ENCODE assay signal across 20 cellular contexts in genomic region chr9:133693703-133694529, GRCh38. TPM values are rescaled to one million over a fixed set of nuclear protein-coding genes. Genes with fewer than 3 reads are reported as not detected.
DNase-seq lines count a peak whose midpoint lies in the region; ATAC-seq and TF ChIP-seq lines count a peak whose summit lies in the region.
"Had no signal": no experiment of that assay in that cellular context is flagged by ENCODE, and none has a peak within 500 bp of the region (broad histone marks: within the 10 kb centered on the region; RNA-seq: fewer than 3 reads in every experiment).

No MANE protein-coding gene starts in this region.

- H2BK5ac ChIP-seq in neuronal stem cell (ENCODE audit: low read length), result peak overlapping the region; percentile 63

- no peak overlapping the region for H4K8ac ChIP-seq in neuronal stem cell (ENCODE audit: low read depth, low read length)

- peak overlapping the region; percentile 5 for H4K91ac ChIP-seq in neuronal stem cell (ENCODE audit: low read depth, low read length, poor library complexity)

- H3K4me1 ChIP-seq in neuronal stem cell (ENCODE audit: control insufficient read depth in 2 of 2, insufficient read depth in 1 of 2, low read depth in 1 of 2, low read length in 2 of 2), result peaks cover 5 to 13% of the 10 kb centered on the region in 2 donors
- H3K4me1 ChIP-seq in naive thymus-derived CD4-positive, alpha-beta T cell (ENCODE audit: control insufficient read depth in 2 of 2, insufficient read depth in 2 of 2, low read length in 2 of 2), result peaks cover 3 to 18% of the 10 kb centered on the region in 2 donors

- H3K4me1 Mint-ChIP-seq in activated naive CD4-positive, alpha-beta T cell treated with anti-CD3 and anti-CD28 coated beads, Interleukin-2, amount 10 ng/mL, durations not matched to agents 7 days and 5 days, result peaks cover 15% of the 10 kb centered on the region
- H3K4me1 Mint-ChIP-seq in activated naive CD4-positive, alpha-beta T cell treated with anti-CD3 and anti-CD28 coated beads for 36 hours (ENCODE audit: low read depth), result peaks cover 25% of the 10 kb centered on the region
- peaks cover 48% of the 10 kb centered on the region for H3K4me1 Mint-ChIP-seq in glutamatergic neuron (ENCODE audit: low read depth, unreplicated experiment)
- H3K4me1 Mint-ChIP-seq in naive thymus-derived CD4-positive, alpha-beta T cell, result peaks cover 10 to 40% (median 26%) of the 10 kb centered on the region in 7 donors
- H3K4me1 Mint-ChIP-seq in T-helper 2 cell treated with Interferon-gamma antibody and Interleukin-4, amounts not matched to agents 5 μg/mL and 100 μg/mL, for 36 hours (ENCODE audit: low read depth), result peaks cover 14% of the 10 kb centered on the region

- H3K18ac ChIP-seq in neuronal stem cell (ENCODE audit: low read length), result peak overlapping the region; percentile 32

- no peak overlapping the region for H2BK15ac ChIP-seq in neuronal stem cell (ENCODE audit: low read length)

- ATAC-seq in naive thymus-derived CD4-positive, alpha-beta T cell, result no peak
- ATAC-seq: Panc1 had no signal

- peak overlapping the region; percentile 51 for H3K27ac Mint-ChIP-seq in activated naive CD4-positive, alpha-beta T cell treated with anti-CD3 and anti-CD28 coated beads, Interleukin-2, amount 10 ng/mL, durations not matched to agents 7 days and 5 days
- no peak overlapping the region for H3K27ac Mint-ChIP-seq in activated naive CD4-positive, alpha-beta T cell treated with anti-CD3 and anti-CD28 coated beads for 36 hours
- H3K27ac Mint-ChIP-seq in glutamatergic neuron (ENCODE audit: unreplicated experiment), result no peak overlapping the region
- H3K27ac Mint-ChIP-seq in naive thymus-derived CD4-positive, alpha-beta T cell, result peak overlapping the region in 2 of 9 donors; percentile 69 to 71
- no peak overlapping the region for H3K27ac Mint-ChIP-seq in T-helper 2 cell treated with Interferon-gamma antibody and Interleukin-4, amounts not matched to agents 5 μg/mL and 100 μg/mL, for 36 hours

- no peaks in the 10 kb centered on the region for H3K27me3 ChIP-seq in neuronal stem cell (ENCODE audit: control insufficient read depth in 3 of 3, insufficient read depth in 3 of 3, low read depth in 1 of 3, low read length in 3 of 3)
- no peaks in the 10 kb centered on the region for H3K27me3 ChIP-seq in naive thymus-derived CD4-positive, alpha-beta T cell (ENCODE audit: control insufficient read depth in 2 of 2, insufficient read depth in 2 of 2, low read length in 2 of 2)

- no peaks in the 10 kb centered on the region for H3K27me3 Mint-ChIP-seq in activated naive CD4-positive, alpha-beta T cell treated with anti-CD3 and anti-CD28 coated beads, Interleukin-2, amount 10 ng/mL, durations not matched to agents 7 days and 5 days
- no peaks in the 10 kb centered on the region for H3K27me3 Mint-ChIP-seq in activated naive CD4-positive, alpha-beta T cell treated with anti-CD3 and anti-CD28 coated beads for 36 hours (ENCODE audit: low read depth)
- peaks cover 18% of the 10 kb centered on the region for H3K27me3 Mint-ChIP-seq in glutamatergic neuron (ENCODE audit: unreplicated experiment)
- H3K27me3 Mint-ChIP-seq in naive thymus-derived CD4-positive, alpha-beta T cell, result peaks cover 0 to 17% (median 0%) of the 10 kb centered on the region in 5 donors
- peaks cover 14% of the 10 kb centered on the region for H3K27me3 Mint-ChIP-seq in T-helper 2 cell treated with Interferon-gamma antibody and Interleukin-4, amounts not matched to agents 5 μg/mL and 100 μg/mL, for 36 hours (ENCODE audit: low read depth)

- peak overlapping the region; percentile 38 for H3K9ac ChIP-seq in neuronal stem cell (ENCODE audit: low read depth, low read length, poor library complexity)

- no peaks in the 10 kb centered on the region for H3K9me3 ChIP-seq in neuronal stem cell (replicated peaks in 1 of 2; ENCODE audit: control insufficient read depth in 2 of 2, insufficient read depth in 1 of 2, low read depth in 1 of 2, low read length in 2 of 2)
- H3K9me3 ChIP-seq in naive thymus-derived CD4-positive, alpha-beta T cell (ENCODE audit: control insufficient read depth in 2 of 3, low read length in 3 of 3), result no peaks in the 10 kb centered on the region
- H3K9me3 ChIP-seq: MG63 had no signal

- peaks cover 2% of the 10 kb centered on the region for H3K36me3 Mint-ChIP-seq in activated naive CD4-positive, alpha-beta T cell treated with anti-CD3 and anti-CD28 coated beads, Interleukin-2, amount 10 ng/mL, durations not matched to agents 7 days and 5 days
- peaks cover 8% of the 10 kb centered on the region for H3K36me3 Mint-ChIP-seq in activated naive CD4-positive, alpha-beta T cell treated with anti-CD3 and anti-CD28 coated beads for 36 hours (ENCODE audit: low read depth)
- peaks cover 5% of the 10 kb centered on the region for H3K36me3 Mint-ChIP-seq in glutamatergic neuron (ENCODE audit: unreplicated experiment)
- H3K36me3 Mint-ChIP-seq in naive thymus-derived CD4-positive, alpha-beta T cell, result peaks cover 0 to 31% (median 13%) of the 10 kb centered on the region in 5 donors
- no peaks in the 10 kb centered on the region for H3K36me3 Mint-ChIP-seq in T-helper 2 cell treated with Interferon-gamma antibody and Interleukin-4, amounts not matched to agents 5 μg/mL and 100 μg/mL, for 36 hours (ENCODE audit: low read depth)

- CTCF ChIA-PET in activated naive CD4-positive, alpha-beta T cell treated with anti-CD3 and anti-CD28 coated beads, Interleukin-2, amount 10 ng/mL, durations not matched to agents 7 days and 5 days (lab: Charles Lee), result interaction anchor here (0.6 to 1.1 kb wide), 2 partner anchors 10 to 311 kb away, joined by 3 to 4 read pairs; no protein-coding TSS in a partner anchor
- CTCF ChIA-PET in activated naive CD4-positive, alpha-beta T cell treated with anti-CD3 and anti-CD28 coated beads for 36 hours (lab: Charles Lee), result interaction anchor here (1.0 kb wide), 1 partner anchor 10 kb away, joined by 3 read pairs; no protein-coding TSS in a partner anchor
- CTCF ChIA-PET in naive thymus-derived CD4-positive, alpha-beta T cell (lab: Charles Lee), result no interaction called here

- H3K9me3 Mint-ChIP-seq in activated naive CD4-positive, alpha-beta T cell treated with anti-CD3 and anti-CD28 coated beads, Interleukin-2, amount 10 ng/mL, durations not matched to agents 7 days and 5 days, result no peaks in the 10 kb centered on the region
- H3K9me3 Mint-ChIP-seq in activated naive CD4-positive, alpha-beta T cell treated with anti-CD3 and anti-CD28 coated beads for 36 hours, result no peaks in the 10 kb centered on the region
- peaks cover 13% of the 10 kb centered on the region for H3K9me3 Mint-ChIP-seq in glutamatergic neuron (ENCODE audit: unreplicated experiment)
- H3K9me3 Mint-ChIP-seq in naive thymus-derived CD4-positive, alpha-beta T cell, result no peaks in the 10 kb centered on the region
- H3K9me3 Mint-ChIP-seq in T-helper 2 cell treated with Interferon-gamma antibody and Interleukin-4, amounts not matched to agents 5 μg/mL and 100 μg/mL, for 36 hours, result no peaks in the 10 kb centered on the region

- H3K4me3 Mint-ChIP-seq in activated naive CD4-positive, alpha-beta T cell treated with anti-CD3 and anti-CD28 coated beads, Interleukin-2, amount 10 ng/mL, durations not matched to agents 7 days and 5 days, result no peak overlapping the region
- H3K4me3 Mint-ChIP-seq in activated naive CD4-positive, alpha-beta T cell treated with anti-CD3 and anti-CD28 coated beads for 36 hours, result no peak overlapping the region
- no peak overlapping the region for H3K4me3 Mint-ChIP-seq in glutamatergic neuron (ENCODE audit: unreplicated experiment)
- no peak overlapping the region for H3K4me3 Mint-ChIP-seq in naive thymus-derived CD4-positive, alpha-beta T cell
- no peak overlapping the region for H3K4me3 Mint-ChIP-seq in T-helper 2 cell treated with Interferon-gamma antibody and Interleukin-4, amounts not matched to agents 5 μg/mL and 100 μg/mL, for 36 hours

- H3K14ac ChIP-seq in neuronal stem cell (ENCODE audit: low read length), result peak overlapping the region; percentile 28

- no peak overlapping the region for H2BK120ac ChIP-seq in neuronal stem cell (ENCODE audit: low read depth, low read length)

- H2AFZ ChIP-seq in neuronal stem cell (ENCODE audit: low read length), result no peak overlapping the region

- no peak overlapping the region for H2AK5ac ChIP-seq in neuronal stem cell (ENCODE audit: low read depth, low read length)

- no peak for DNase-seq in activated naive CD4-positive, alpha-beta T cell treated with anti-CD3 and anti-CD28 coated beads, Interleukin-2, amount 10 ng/mL, durations not matched to agents 7 days and 5 days
- DNase-seq in activated naive CD4-positive, alpha-beta T cell treated with anti-CD3 and anti-CD28 coated beads for 36 hours, result no peak
- DNase-seq in glutamatergic neuron (peak; percentile 10), neuronal stem cell (ENCODE audit: low spot score) (no peak)
- DNase-seq in stimulated activated CD4-positive, alpha-beta T cell treated with anti-CD3 and anti-CD28 coated beads, Interleukin-1b, Interleukin-23, amount 100 ng/mL, for 48 hours, result no peak
- DNase-seq in naive thymus-derived CD4-positive, alpha-beta T cell, result no peak
- DNase-seq in T-helper 2 cell treated with Interferon-gamma antibody and Interleukin-4, amounts not matched to agents 5 μg/mL and 100 μg/mL, for 36 hours (ENCODE audit: low spot score), result no peak
- DNase-seq: COR-L47, DND-41, H7, Kasumi-1, MG63, NCI-H1048, NCI-H146, NCI-H2081, NCI-H446 treated with DMSO at 0.1 percent for 48 hours had no signal

- intact Hi-C loops in activated naive CD4-positive, alpha-beta T cell treated with anti-CD3 and anti-CD28 coated beads for 36 hours (cut with micrococcal nuclease), result no loop called here
- intact Hi-C loops in naive thymus-derived CD4-positive, alpha-beta T cell (cut with micrococcal nuclease), result no loop called here

- H2BK12ac ChIP-seq in neuronal stem cell (ENCODE audit: low read length), result no peak overlapping the region

- no peak overlapping the region for H3K27ac ChIP-seq in neuronal stem cell (replicated peaks; ENCODE audit: low read length)
- H3K27ac ChIP-seq in temporal lobe (ENCODE audit: low read depth, low read length), result peak overlapping the region; percentile 36
- H3K27ac ChIP-seq in naive thymus-derived CD4-positive, alpha-beta T cell (ENCODE audit: low read depth, low read length), result no peak overlapping the region
- H3K27ac ChIP-seq: 22Rv1 had no signal

- POLR2A ChIA-PET in naive thymus-derived CD4-positive, alpha-beta T cell (lab: Charles Lee), result interaction anchor here (1.1 to 3.6 kb wide), 5 partner anchors 8 to 17 kb away, joined by 4 to 12 read pairs (median 4); no protein-coding TSS in a partner anchor

- no peak overlapping the region for H3K4me2 ChIP-seq in neuronal stem cell (ENCODE audit: insufficient read depth, low read length, poor library complexity, severe bottlenecking)

- H3K4ac ChIP-seq in neuronal stem cell (ENCODE audit: low read length), result no peak overlapping the region

- H3K23ac ChIP-seq in neuronal stem cell (ENCODE audit: low read depth, low read length, poor library complexity), result no peak overlapping the region

- no peaks in the 10 kb centered on the region for H3K36me3 ChIP-seq in neuronal stem cell (replicated peaks in 1 of 2; ENCODE audit: control insufficient read depth in 2 of 2, insufficient read depth in 2 of 2, low read length in 2 of 2)
- peaks cover 0 to 48% (median 0%) of the 10 kb centered on the region in 3 experiments for H3K36me3 ChIP-seq in naive thymus-derived CD4-positive, alpha-beta T cell (ENCODE audit: control insufficient read depth in 2 of 3, insufficient read depth in 3 of 3, low read length in 3 of 3)
- H3K36me3 ChIP-seq: MG63 had no signal

- WGBS in neuronal stem cell (ENCODE audit: extremely low coverage in 2 of 2, insufficient read length in 2 of 2, insufficient replicate concordance in 1 of 2), 2 donors, result no CpG with 5 or more reads among the region's 32 CpGs

- H3K4me3 ChIP-seq in neuronal stem cell (ENCODE audit: low read length in 2 of 2), result peak overlapping the region in 1 of 2 donors; percentile 27
- H3K4me3 ChIP-seq in naive thymus-derived CD4-positive, alpha-beta T cell (ENCODE audit: low read length), result no peak overlapping the region
- H3K4me3 ChIP-seq: MG63 had no signal

- H3K79me1 ChIP-seq in neuronal stem cell (ENCODE audit: low read depth, low read length), result peaks cover 3% of the 10 kb centered on the region

- no peak for TF ChIP-seq CTCF in glutamatergic neuron (IDR thresholded peaks at IDR 0.05; ENCODE audit: partially characterized antibody, unreplicated experiment)

RNA-seq across cellular contexts. Expression of gene SARDH, which starts 44.2 kb away (rescaled TPM):
- total RNA-seq in activated naive CD4-positive, alpha-beta T cell treated with anti-CD3 and anti-CD28 coated beads for 36 hours, result 1 to 10 TPM; 7.7 TPM
- total RNA-seq in glutamatergic neuron (ENCODE audit: unreplicated experiment), result 2.0 TPM
- 3.8 TPM for polyA plus RNA-seq in neuronal stem cell (2013, experiment 1 of 2)
- 3.7 TPM for polyA plus RNA-seq in neuronal stem cell (2013, experiment 2 of 2)
- 2.2 TPM for total RNA-seq in temporal lobe
- 10 to 100 TPM in 3 of 5 experiments, 1 to 10 TPM in 1, under 1 TPM in 1; 0.73 to 27.2 (median 16.5) TPM for total RNA-seq in naive thymus-derived CD4-positive, alpha-beta T cell
- 10 to 100 TPM; 10.2 to 11.0 TPM for polyA plus RNA-seq in naive thymus-derived CD4-positive, alpha-beta T cell

RNA-seq across cellular contexts. Expression of gene DBH, which starts 57.8 kb away (rescaled TPM):
- not detected for total RNA-seq in activated naive CD4-positive, alpha-beta T cell treated with anti-CD3 and anti-CD28 coated beads for 36 hours
- total RNA-seq in glutamatergic neuron (ENCODE audit: unreplicated experiment) (1.8 TPM), temporal lobe (not detected)
- not detected for polyA plus RNA-seq in neuronal stem cell (2013, experiment 1 of 2)
- not detected for polyA plus RNA-seq in neuronal stem cell (2013, experiment 2 of 2)
- total RNA-seq in naive thymus-derived CD4-positive, alpha-beta T cell, result 1 to 10 TPM in 1 of 5 experiments, under 1 TPM in 3, not detected in 1; 0.08 to 1.2 (median 0.14) TPM
- under 1 TPM; 0.14 to 0.38 TPM for polyA plus RNA-seq in naive thymus-derived CD4-positive, alpha-beta T cell
- total RNA-seq: G401 had no signal
